In the genomic region with DNA sequence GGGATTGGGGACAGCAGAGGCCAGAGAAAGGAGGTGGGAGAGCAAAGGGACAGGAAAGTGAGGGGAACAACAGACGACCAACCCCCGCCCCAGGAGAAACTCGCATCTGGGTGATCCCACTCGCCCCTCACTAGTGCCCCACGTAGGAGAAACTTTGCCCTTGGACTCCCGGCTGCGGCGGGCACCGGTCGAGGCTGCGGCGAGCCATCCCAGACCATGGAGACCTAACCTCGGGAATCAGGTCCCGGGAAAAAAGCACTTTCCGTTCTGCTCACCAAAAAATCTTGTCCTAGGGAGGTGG, we compare ENCODE assay signal across 8 cellular contexts. TPM values are rescaled to one million over a fixed set of nuclear protein-coding genes. Genes with fewer than 3 reads are reported as not detected.
DNase-seq lines count a peak whose midpoint lies in the region; ATAC-seq lines count a peak whose summit lies in the region.

No MANE protein-coding gene starts in this region.

- H3K27me3 Mint-ChIP-seq in T-helper 1 cell treated with Interleukin-12 subunit alpha and Interleukin-12 subunit beta and Interleukin-4 antibody, amounts not matched to agents 30 μg/mL and 1 μg/mL, for 36 hours (ENCODE audit: low read depth), result no peaks in the 10 kb centered on the region
- no peaks in the 10 kb centered on the region for H3K27me3 Mint-ChIP-seq in activated CD4-positive, alpha-beta memory T cell treated with anti-CD3 and anti-CD28 coated beads for 36 hours
- H3K27me3 Mint-ChIP-seq in stimulated activated memory B cell treated with anti-CD40 and anti-IgM and Interleukin-4, amounts not matched to agents 10 μg/mL and 1 μg/mL and 100 μg/mL, for 72 hours, result peaks cover 52% of the 10 kb centered on the region

- peaks cover 30% of the 10 kb centered on the region for H3K4me1 Mint-ChIP-seq in T-helper 1 cell treated with Interleukin-12 subunit alpha and Interleukin-12 subunit beta and Interleukin-4 antibody, amounts not matched to agents 30 μg/mL and 1 μg/mL, for 36 hours (ENCODE audit: low read depth)
- H3K4me1 Mint-ChIP-seq in activated CD4-positive, alpha-beta memory T cell treated with anti-CD3 and anti-CD28 coated beads for 36 hours (ENCODE audit: low read depth), result peaks cover 38% of the 10 kb centered on the region
- H3K4me1 Mint-ChIP-seq in stimulated activated memory B cell treated with anti-CD40 and anti-IgM and Interleukin-4, amounts not matched to agents 10 μg/mL and 1 μg/mL and 100 μg/mL, for 72 hours, result peaks cover 44% of the 10 kb centered on the region

- CTCF ChIA-PET in activated CD4-positive, alpha-beta memory T cell treated with anti-CD3 and anti-CD28 coated beads for 36 hours (lab: Charles Lee), result interaction anchor here (1.1 to 5.0 kb wide), 6 partner anchors 10 to 258 kb away, joined by 3 to 33 read pairs (median 8); no protein-coding TSS in a partner anchor

- POLR2A ChIA-PET in activated CD4-positive, alpha-beta memory T cell treated with anti-CD3 and anti-CD28 coated beads for 36 hours (lab: Charles Lee), result interaction anchor here (0.6 to 9.0 kb wide), 14 partner anchors 9 to 348 kb away, joined by 3 to 154 read pairs (median 5); a partner anchor contains a TSS

- intact Hi-C loops in activated CD4-positive, alpha-beta memory T cell treated with anti-CD3 and anti-CD28 coated beads for 36 hours (cut with micrococcal nuclease), result loop anchor here (10.0 kb wide), 3 partner anchors 351 to 679 kb away; a partner anchor contains a TSS

- no peak for ATAC-seq in stimulated activated memory B cell treated with anti-CD40 and anti-IgM and Interleukin-4, amounts not matched to agents 10 μg/mL and 1 μg/mL and 100 μg/mL, for 72 hours
- no peak for ATAC-seq in HG02642 (IDR thresholded peaks at IDR 0.05; ENCODE audit: poor library complexity, unreplicated experiment)

- no peaks in the 10 kb centered on the region for H3K9me3 Mint-ChIP-seq in T-helper 1 cell treated with Interleukin-12 subunit alpha and Interleukin-12 subunit beta and Interleukin-4 antibody, amounts not matched to agents 30 μg/mL and 1 μg/mL, for 36 hours
- no peaks in the 10 kb centered on the region for H3K9me3 Mint-ChIP-seq in activated CD4-positive, alpha-beta memory T cell treated with anti-CD3 and anti-CD28 coated beads for 36 hours
- peaks cover 2% of the 10 kb centered on the region for H3K9me3 Mint-ChIP-seq in stimulated activated memory B cell treated with anti-CD40 and anti-IgM and Interleukin-4, amounts not matched to agents 10 μg/mL and 1 μg/mL and 100 μg/mL, for 72 hours

- H3K27ac Mint-ChIP-seq in T-helper 1 cell treated with Interleukin-12 subunit alpha and Interleukin-12 subunit beta and Interleukin-4 antibody, amounts not matched to agents 30 μg/mL and 1 μg/mL, for 36 hours, result peak overlapping the region; percentile 98
- peak overlapping the region; percentile 98 for H3K27ac Mint-ChIP-seq in activated CD4-positive, alpha-beta memory T cell treated with anti-CD3 and anti-CD28 coated beads for 36 hours
- H3K27ac Mint-ChIP-seq in stimulated activated memory B cell treated with anti-CD40 and anti-IgM and Interleukin-4, amounts not matched to agents 10 μg/mL and 1 μg/mL and 100 μg/mL, for 72 hours, result peak overlapping the region; percentile 92

- peaks cover 38% of the 10 kb centered on the region for H3K36me3 Mint-ChIP-seq in T-helper 1 cell treated with Interleukin-12 subunit alpha and Interleukin-12 subunit beta and Interleukin-4 antibody, amounts not matched to agents 30 μg/mL and 1 μg/mL, for 36 hours (ENCODE audit: low read depth)
- H3K36me3 Mint-ChIP-seq in activated CD4-positive, alpha-beta memory T cell treated with anti-CD3 and anti-CD28 coated beads for 36 hours, result peaks cover 52% of the 10 kb centered on the region
- H3K36me3 Mint-ChIP-seq in stimulated activated memory B cell treated with anti-CD40 and anti-IgM and Interleukin-4, amounts not matched to agents 10 μg/mL and 1 μg/mL and 100 μg/mL, for 72 hours, result peaks cover 39% of the 10 kb centered on the region

- peak overlapping the region; percentile 97 for H3K4me3 Mint-ChIP-seq in T-helper 1 cell treated with Interleukin-12 subunit alpha and Interleukin-12 subunit beta and Interleukin-4 antibody, amounts not matched to agents 30 μg/mL and 1 μg/mL, for 36 hours
- H3K4me3 Mint-ChIP-seq in activated CD4-positive, alpha-beta memory T cell treated with anti-CD3 and anti-CD28 coated beads for 36 hours, result peak overlapping the region; percentile 90
- peak overlapping the region; percentile 89 for H3K4me3 Mint-ChIP-seq in stimulated activated memory B cell treated with anti-CD40 and anti-IgM and Interleukin-4, amounts not matched to agents 10 μg/mL and 1 μg/mL and 100 μg/mL, for 72 hours

- DNase-seq in T-helper 1 cell (no peak), islet precursor cell (peak; percentile 54), NCI-H1092 (lab: John Stamatoyannopoulos, UW) (no peak), Ammon's horn (ENCODE audit: low spot score) (no peak)
- no peak for DNase-seq in activated CD4-positive, alpha-beta memory T cell treated with anti-CD3 and anti-CD28 coated beads for 36 hours

RNA-seq across cellular contexts. Expression of a gene that starts 2.6 kb away (rescaled TPM):
- total RNA-seq in activated CD4-positive, alpha-beta memory T cell treated with anti-CD3 and anti-CD28 coated beads for 36 hours, result 10 to 100 TPM; 53.3 to 55.3 TPM
